In genomic region chr5:129904102-129904666, GRCh38 we compare ENCODE assay signal across 8 cellular contexts. TPM values are rescaled to one million over a fixed set of nuclear protein-coding genes. Genes with fewer than 3 reads are reported as not detected.
DNase-seq lines count a peak whose midpoint lies in the region; ATAC-seq and TF ChIP-seq lines count a peak whose summit lies in the region.

Gene CHSY3, plus strand, starts transcription at chr5:129904465.

- H4K20me1 ChIP-seq in mammary epithelial cell (ENCODE audit: insufficient read depth, low read length), result no peaks in the 10 kb centered on the region

- H3K4me3 ChIP-seq in SK-N-MC (peak within 1 kb of the TSS; percentile 86), mammary epithelial cell (replicated peaks in 1 of 3; ENCODE audit: insufficient read depth in 1 of 3, low read depth in 2 of 3, low read length in 3 of 3) (peak within 1 kb of the TSS; percentile 11 to 62 (median 57)), iPS-18c (ENCODE audit: insufficient read depth, low read depth, low read length) (peak within 1 kb of the TSS; percentile 70)

- H3K4me2 ChIP-seq in mammary epithelial cell (ENCODE audit: insufficient read depth, low read depth, low read length), result peak within 1 kb of the TSS; percentile 100

- H3K27me3 ChIP-seq in mammary epithelial cell (ENCODE audit: insufficient read depth, low read length), result peaks cover 18% of the 10 kb centered on the region

- H3K27ac ChIP-seq in SK-N-MC (no peak within 1 kb of the TSS), mammary epithelial cell (ENCODE audit: insufficient read depth, low read depth, low read length) (no peak within 1 kb of the TSS)

- dilution Hi-C loops in mammary epithelial cell (cut with HindIII; ENCODE audit: low sequenced_read_pairs), result no loop called here

- intact Hi-C loops in mammary epithelial cell (cut with micrococcal nuclease), result loop anchor here (1.0 to 10.0 kb wide), 5 partner anchors 171 to 1208 kb away; no protein-coding TSS in a partner anchor

- CTCF ChIA-PET in mammary epithelial cell (lab: Charles Lee; ENCODE audit: low non-redundant PET), result no interaction called here

- peak within 1 kb of the TSS; percentile 95 for H2AFZ ChIP-seq in mammary epithelial cell (ENCODE audit: low read depth, low read length)

- in situ Hi-C loops in Caki2 (cut with HindIII; ENCODE audit: low pct_unique_long_range_greater_than_20kb, low sequenced_read_pairs), result no loop called here
- in situ Hi-C loops in mammary epithelial cell (cut with MboI; ENCODE audit: low sequenced_read_pairs in 2 of 2), result no loop called here

- peak; percentile 66 for ATAC-seq in GM21360 (IDR thresholded peaks at IDR 0.05; ENCODE audit: unreplicated experiment)

- H3K36me3 ChIP-seq in SK-N-MC (ENCODE audit: insufficient read depth, low read length) (no peaks in the 10 kb centered on the region), mammary epithelial cell (ENCODE audit: insufficient read depth, low read length) (no peaks in the 10 kb centered on the region)

- no CpG with 5 or more reads among the region's 62 CpGs for WGBS in mammary epithelial cell (ENCODE audit: low coverage, missing lambda C conversion rate)

- peak within 1 kb of the TSS; percentile 17 for H3K9ac ChIP-seq in SK-N-MC (ENCODE audit: insufficient read length)
- H3K9ac ChIP-seq in mammary epithelial cell (ENCODE audit: insufficient read depth, low read length), result no peak within 1 kb of the TSS

- no TSS peak for BruUV-seq in mammary epithelial cell (replicated peaks; lab: Mats Ljungman, UMichigan)

- DNase-seq in Caki2 (ENCODE audit: low read depth), result peak; percentile 73
- peak; percentile 34 for DNase-seq in HS-5 (ENCODE audit: low read depth)
- no peak for DNase-seq in SK-N-MC (ENCODE audit: low read depth, low spot score)
- DNase-seq in mammary epithelial cell, result peak; percentile 86
- peak; percentile 84 for DNase-seq in retina
- no peak for DNase-seq in NCI-H1048 (lab: John Stamatoyannopoulos, UW)

- TF ChIP-seq CTCF in mammary epithelial cell (conservative IDR thresholded peaks at IDR 0.05 in 1 of 2, IDR thresholded peaks at IDR 0.05 in 1 of 2; ENCODE audit: extremely low read depth in 1 of 2, insufficient read depth in 1 of 2, low read depth in 1 of 2, low read length in 2 of 2), result no peak

- H3K79me2 ChIP-seq in mammary epithelial cell (ENCODE audit: insufficient read depth, low read length), result no peaks in the 10 kb centered on the region

- H3K4me1 ChIP-seq in mammary epithelial cell (ENCODE audit: insufficient read depth, low read length), result peaks cover 14% of the 10 kb centered on the region

- H3K9me3 ChIP-seq in SK-N-MC (ENCODE audit: low read depth, low read length) (no peaks in the 10 kb centered on the region), mammary epithelial cell (replicated peaks; ENCODE audit: insufficient read depth, low read length) (no peaks in the 10 kb centered on the region), iPS-18c (ENCODE audit: control insufficient read depth, insufficient read depth, low read length) (no peaks in the 10 kb centered on the region)

RNA-seq across cellular contexts. Expression of gene CHSY3, which starts in this region (rescaled TPM):
- not detected in 2 replicates for total RNA-seq in Caki2 (2014; rRNA removed; shearing (Covaris generic); ENCODE audit: low replicate concordance)
- total RNA-seq in mammary epithelial cell, result 1 to 10 TPM; 1.7 to 1.8 TPM
- polyA plus RNA-seq in mammary epithelial cell, result 0.37 TPM
- polyA minus RNA-seq in mammary epithelial cell, result 1.7 TPM

Comparison
In these comparisons a context has a peak if more than half of its experiments do, and no peak if none do; other contexts are left out.
1. Peak in DNase-seq in Caki2; RNA of the gene not detected or under 1 TPM.
2. DNase-seq: peak in HS-5 (single experiment), mammary epithelial cell (single experiment) and retina (single experiment); none in SK-N-MC (single experiment) and NCI-H1048 (single experiment).
3. Peak in every context shown above with its lines, with median percentiles within 50 percentile points of each other: H3K4me3 ChIP-seq.